28 cellular contexts compared by ENCODE assay signal in genomic region chr15:86089422-86089821, GRCh38. TPM values are rescaled to one million over a fixed set of nuclear protein-coding genes. Genes with fewer than 3 reads are reported as not detected.
"Had no signal": no experiment of that assay in that cellular context is flagged by ENCODE, and none has a peak within 500 bp of the region (broad histone marks: within the 10 kb centered on the region; RNA-seq: fewer than 3 reads in every experiment).

No MANE protein-coding gene starts in this region.

- H3K9me3 ChIP-seq: body of pancreas, lower lobe of right lung, right atrium auricular region, tibial artery had no signal

- H3K27ac ChIP-seq: body of pancreas, dorsolateral prefrontal cortex, lower lobe of right lung, right atrium auricular region, tibial artery had no signal

- H3K36me3 ChIP-seq: lower lobe of right lung, right atrium auricular region, tibial artery had no signal

- DNase-seq: activated CD4-positive, alpha-beta T cell treated with anti-CD3 and anti-CD28 coated beads for 48 hours; activated CD4-positive, CD25-positive, alpha-beta regulatory T cell; activated CD8-positive, alpha-beta T cell treated with anti-CD3 and anti-CD28 coated beads, Interleukin-2, amount 10 ng/mL, durations not matched to agents 7 days and 5 days; activated naive CD4-positive, alpha-beta T cell treated with Interleukin-2 at 50 U/mL for 16 hours; activated naive CD8-positive, alpha-beta T cell treated with anti-CD3 and anti-CD28 coated beads, Interleukin-2, amount 10 ng/mL, durations not matched to agents 7 days and 5 days; activated T-cell treated with anti-CD3 and anti-CD28 coated beads, Interleukin-2, amount 50 U/mL, for 24 hours; amygdala; body of pancreas; central memory CD4-positive, alpha-beta T cell; dorsolateral prefrontal cortex; erythroblast; head of caudate nucleus; left colon; lower lobe of right lung; natural killer cell; occipital lobe; stimulated activated CD4-positive, alpha-beta T cell treated with anti-CD3 and anti-CD28 coated beads, Interleukin-2, amount 100 ng/mL, for 24 hours; stimulated activated naive CD4-positive, alpha-beta T cell treated with Interleukin-2 at 50 U/mL for 16 hours; T-cell; tibial artery had no signal

- H3K4me3 ChIP-seq: body of pancreas, dorsolateral prefrontal cortex, lower lobe of right lung, right atrium auricular region, tibial artery had no signal

- FAIRE-seq: colon, endometrium, frontal cortex, islet of Langerhans, urothelium cell line had no signal

- H3K4me1 ChIP-seq: body of pancreas, lower lobe of right lung, right atrium auricular region, tibial artery had no signal

- H3K27me3 ChIP-seq: body of pancreas, dorsolateral prefrontal cortex, right atrium auricular region, tibial artery had no signal

RNA-seq across cellular contexts. Expression of gene AGBL1, which starts 9.8 kb away (rescaled TPM):
- total RNA-seq: activated CD8-positive, alpha-beta T cell treated with anti-CD3 and anti-CD28 coated beads, Interleukin-2, amount 10 ng/mL, durations not matched to agents 7 days and 5 days; activated naive CD8-positive, alpha-beta T cell treated with anti-CD3 and anti-CD28 coated beads, Interleukin-2, amount 10 ng/mL, durations not matched to agents 7 days and 5 days; body of pancreas; natural killer cell; progenitor cell of endocrine pancreas; right atrium auricular region; subcutaneous adipose tissue; T-cell had no signal
